14 cellular contexts compared by ENCODE assay signal in the genomic region with DNA sequence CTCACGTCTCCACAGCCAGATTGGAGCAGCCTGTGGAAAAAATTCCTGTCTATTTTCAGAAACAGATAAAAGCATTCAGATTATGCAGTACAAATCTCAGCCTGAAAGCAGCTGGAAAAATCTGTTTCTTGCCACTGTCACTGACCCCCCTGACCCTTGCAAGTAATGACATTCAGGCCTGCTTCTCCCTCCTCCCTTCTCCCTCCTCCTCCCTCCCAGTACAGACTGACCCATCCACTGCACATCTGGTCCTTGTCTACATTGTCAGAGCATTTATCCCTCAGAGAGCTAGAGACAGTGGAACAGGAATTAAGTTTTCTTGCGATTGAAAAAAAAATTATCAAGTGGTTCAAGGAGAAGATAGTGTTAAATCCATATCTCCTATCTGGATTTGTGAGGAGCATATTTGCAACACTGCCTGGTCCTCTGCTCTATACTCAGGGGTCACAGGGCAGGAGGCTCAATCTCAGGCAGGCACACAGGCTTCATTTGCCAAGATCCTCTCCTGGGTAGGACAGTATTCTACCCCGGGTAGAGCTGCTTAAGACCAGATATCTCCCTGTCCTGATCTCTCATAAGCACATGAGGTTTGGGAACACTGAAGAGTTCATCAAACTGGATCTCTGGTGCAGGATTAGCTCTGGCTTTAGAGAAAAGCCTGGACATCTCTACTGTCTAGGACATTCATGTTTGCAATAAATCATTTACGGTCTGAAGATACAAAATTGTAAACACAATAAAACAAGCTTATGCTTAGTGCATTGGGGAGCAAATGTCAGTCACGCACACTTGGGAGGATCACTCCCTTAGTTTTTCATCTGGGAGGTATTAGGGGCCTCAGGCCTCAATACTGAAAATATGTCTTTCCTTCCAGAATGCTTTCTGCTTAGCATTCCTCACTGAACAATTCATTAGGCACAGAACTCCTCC. TPM values are rescaled to one million over a fixed set of nuclear protein-coding genes. Genes with fewer than 3 reads are reported as not detected.
A peak's percentile ranks its signal among the peaks of the same experiment; 100 is the strongest.
DNase-seq lines count a peak whose midpoint lies in the region; ATAC-seq and TF ChIP-seq lines count a peak whose summit lies in the region.
"Had no signal": no experiment of that assay in that cellular context is flagged by ENCODE, and none has a peak within 500 bp of the region (broad histone marks: within the 10 kb centered on the region; RNA-seq: fewer than 3 reads in every experiment).

No MANE protein-coding gene starts in this region.

- H3K36me3 ChIP-seq in sigmoid colon, result no peaks in the 10 kb centered on the region
- H3K36me3 ChIP-seq: thyroid gland had no signal

- no peak for TF ChIP-seq POLR2A in sigmoid colon (IDR thresholded peaks at IDR 0.05)

- DNase-seq in HCEC 1CT (peak; percentile 27), ecto neural progenitor cell (ENCODE audit: low spot score) (peak; percentile 43), left lobe of liver (ENCODE audit: low spot score) (peak; percentile 50), sigmoid colon (peak; percentile 85), NCI-H1694 (lab: John Stamatoyannopoulos, UW) (no peak), SW 1271 (lab: John Stamatoyannopoulos, UW) (no peak)
- DNase-seq: activated CD8-positive, alpha-beta memory T cell treated with anti-CD3 and anti-CD28 coated beads, Interleukin-2, amount 50 U/mL, for 4 hours; AML-193; anterior cingulate cortex; DMS79; posterior cingulate gyrus; thyroid gland had no signal

- H3K27me3 ChIP-seq in sigmoid colon, result no peaks in the 10 kb centered on the region
- H3K27me3 ChIP-seq: thyroid gland had no signal

- H3K9me3 ChIP-seq in sigmoid colon, result no peaks in the 10 kb centered on the region
- H3K9me3 ChIP-seq: thyroid gland had no signal

- no peak overlapping the region for H3K4me3 ChIP-seq in sigmoid colon
- H3K4me3 ChIP-seq: thyroid gland had no signal

- ATAC-seq in left lobe of liver, result peak; percentile 57
- no peak for ATAC-seq in HG02884 (IDR thresholded peaks at IDR 0.05; ENCODE audit: unreplicated experiment)
- ATAC-seq in HG03432 (IDR thresholded peaks at IDR 0.05; ENCODE audit: unreplicated experiment), result no peak

- WGBS in sigmoid colon, 2 donors, result 66 to 69% methylated on average over 5 of the region's 5 CpGs

- no peak for TF ChIP-seq CTCF in sigmoid colon (IDR thresholded peaks at IDR 0.05)

- TF ChIP-seq EP300 in sigmoid colon (IDR thresholded peaks at IDR 0.05), result peak in 2 of 4 donors; percentile 10 to 27

- intact Hi-C loops in sigmoid colon (cut with DNase I), result no loop called here

- H3K4me1 ChIP-seq in sigmoid colon, result peaks cover 0 to 75% (median 55%) of the 10 kb centered on the region in 4 donors

- H3K27ac ChIP-seq in sigmoid colon, result peak overlapping the region; percentile 60 to 85 (median 80)

RNA-seq across cellular contexts. Expression of gene LCLAT1, which starts 34.4 kb away (rescaled TPM):
- 13.9 TPM for total RNA-seq in left lobe of liver
- 10 to 100 TPM; 10.0 to 17.2 (median 13.4) TPM for total RNA-seq in sigmoid colon
- polyA plus RNA-seq in sigmoid colon, result 1 to 10 TPM; 1.2 to 5.9 (median 1.4) TPM

Comparison
In these comparisons a context has a peak if more than half of its experiments do, and no peak if none do; other contexts are left out.
1. DNase-seq: peak in HCEC 1CT (single experiment), ecto neural progenitor cell (single experiment), left lobe of liver (single experiment) and sigmoid colon (single experiment); none in NCI-H1694 (single experiment) and SW 1271 (0 of 2).